In genomic region chr13:73061478-73062275, GRCh38 we compare ENCODE assay signal across 13 cellular contexts. TPM values are rescaled to one million over a fixed set of nuclear protein-coding genes. Genes with fewer than 3 reads are reported as not detected.
DNase-seq lines count a peak whose midpoint lies in the region; FAIRE-seq and TF ChIP-seq lines count a peak whose summit lies in the region.
"Had no signal": no experiment of that assay in that cellular context is flagged by ENCODE, and none has a peak within 500 bp of the region (broad histone marks: within the 10 kb centered on the region; RNA-seq: fewer than 3 reads in every experiment).

No MANE protein-coding gene starts in this region.

- H3K27ac ChIP-seq in keratinocyte (ENCODE audit: control insufficient read depth, insufficient read depth, low read length): peak overlapping the region; percentile 97
- H3K27ac ChIP-seq: parathyroid adenoma had no signal

- H3K4me2 ChIP-seq in keratinocyte (ENCODE audit: control insufficient read depth, extremely low read depth, insufficient read depth, low read depth, low read length) (peak overlapping the region; percentile 83), skeletal muscle satellite cell (ENCODE audit: low read length) (peak overlapping the region; percentile 81)

- peaks cover 89% of the 10 kb centered on the region for H3K79me2 ChIP-seq in keratinocyte (ENCODE audit: control insufficient read depth, insufficient read depth, low read length)
- H3K79me2 ChIP-seq: parathyroid adenoma had no signal

- peaks cover 45% of the 10 kb centered on the region for H3K4me1 ChIP-seq in keratinocyte (ENCODE audit: control insufficient read depth, extremely low read depth, insufficient read depth, low read length)
- H3K4me1 ChIP-seq in skeletal muscle satellite cell (ENCODE audit: control insufficient read depth, insufficient read depth, low read length): peaks cover 26% of the 10 kb centered on the region
- H3K4me1 ChIP-seq: parathyroid adenoma had no signal

- peak overlapping the region; percentile 83 for H3K4me3 ChIP-seq in WI38 (ENCODE audit: low read depth, low read length)
- H3K4me3 ChIP-seq in keratinocyte (ENCODE audit: control insufficient read depth in 2 of 3, extremely low read depth in 1 of 3, insufficient read depth in 2 of 3, low read depth in 1 of 3, low read length in 3 of 3): peak overlapping the region; percentile 71 to 97 (median 94)
- peak overlapping the region; percentile 77 for H3K4me3 ChIP-seq in skeletal muscle satellite cell (ENCODE audit: low read length)
- H3K4me3 ChIP-seq: GM12878 had no signal

- TF ChIP-seq CTCF in WI38 (IDR thresholded peaks at IDR 0.05; ENCODE audit: low read depth, low read length): no peak
- no peak for TF ChIP-seq CTCF in keratinocyte (optimal IDR thresholded peaks at IDR 0.05 in 1 of 3, IDR thresholded peaks at IDR 0.05 in 1 of 3, conservative IDR thresholded peaks at IDR 0.05 in 1 of 3; ENCODE audit: extremely low read depth in 1 of 3, insufficient read depth in 2 of 3, low read length in 3 of 3)

- DNase-seq in GM03348 (ENCODE audit: low spot score): peak; percentile 8
- DNase-seq in keratinocyte (ENCODE audit: low read depth, low spot score): no peak
- no peak for DNase-seq in activated CD4-positive, CD25-positive, alpha-beta regulatory T cell treated with anti-CD3 and anti-CD28 coated beads, Interleukin-2, amount 50 U/mL, for 72 hours
- no peak for DNase-seq in mucosa of gallbladder (ENCODE audit: low spot score)
- no peak for DNase-seq in NCI-H1092 (lab: John Stamatoyannopoulos, UW)
- DNase-seq in OCI-M2 (lab: John Stamatoyannopoulos, UW; ENCODE audit: unreplicated experiment): no peak
- DNase-seq: activated CD4-positive, alpha-beta T cell treated with anti-CD3 and anti-CD28 coated beads, Interleukin-2, amount 10 ng/mL, durations not matched to agents 7 days and 5 days; NCI-H510A had no signal

- no peak overlapping the region for H2AFZ ChIP-seq in keratinocyte (ENCODE audit: control insufficient read depth, low read length)
- H2AFZ ChIP-seq: parathyroid adenoma had no signal

- H3K27me3 ChIP-seq in keratinocyte (ENCODE audit: control insufficient read depth, extremely low read depth, insufficient read depth, low read length): no peaks in the 10 kb centered on the region
- H3K27me3 ChIP-seq in skeletal muscle satellite cell (ENCODE audit: control insufficient read depth, insufficient read depth, low read length): no peaks in the 10 kb centered on the region

- peaks cover 7% of the 10 kb centered on the region for H4K20me1 ChIP-seq in keratinocyte (ENCODE audit: control insufficient read depth, extremely low read depth, insufficient read depth, low read length)

- H3K36me3 ChIP-seq in keratinocyte (ENCODE audit: control insufficient read depth in 2 of 2, extremely low read depth in 1 of 2, insufficient read depth in 2 of 2, low read length in 2 of 2) (peaks cover 8 to 31% of the 10 kb centered on the region in 2 experiments), skeletal muscle satellite cell (ENCODE audit: insufficient read depth, low read length) (peaks cover 41% of the 10 kb centered on the region)

- H3K9me1 ChIP-seq in keratinocyte (ENCODE audit: control insufficient read depth, extremely low read depth, insufficient read depth, low read length): no peaks in the 10 kb centered on the region

- FAIRE-seq in keratinocyte (lab: Jason Lieb, UNC): peak; percentile 83
- FAIRE-seq: D721Med, GM12878 had no signal

- H3K9ac ChIP-seq in keratinocyte (ENCODE audit: control insufficient read depth, extremely low read depth, insufficient read depth, low read length) (peak overlapping the region; percentile 96), skeletal muscle satellite cell (ENCODE audit: low read depth, low read length) (peak overlapping the region; percentile 90)
- H3K9ac ChIP-seq: parathyroid adenoma had no signal

- dilution Hi-C loops in keratinocyte (cut with MboI; ENCODE audit: extremely low pct_ligation_motif_present, low sequenced_read_pairs): no loop called here

- H3K9me3 ChIP-seq in keratinocyte (ENCODE audit: control insufficient read depth, low read depth, low read length) (no peaks in the 10 kb centered on the region), skeletal muscle satellite cell (replicated peaks; ENCODE audit: low read length) (no peaks in the 10 kb centered on the region)

RNA-seq across cellular contexts. Expression of gene KLF5, which starts 2.9 kb away (rescaled TPM):
- 144 to 175 TPM (median 162 TPM) in 3 replicates for polyA plus RNA-seq in keratinocyte
- polyA plus RNA-seq in keratinocyte (2011; ENCODE audit: low read depth): 58.1 TPM
- 85.1 and 128 TPM in 2 replicates for polyA plus RNA-seq in keratinocyte (2011; cell fraction: cytosol; rRNA removed)
- 225 and 256 TPM in 2 replicates for polyA plus RNA-seq in keratinocyte (2011; cell fraction: nucleus; rRNA removed)
- 63.4 and 116 TPM in 2 replicates for polyA plus RNA-seq in keratinocyte (2012; ENCODE audit: low replicate concordance)
- 175 to 368 TPM (median 282 TPM) in 3 replicates for polyA minus RNA-seq in keratinocyte
- 100 TPM for polyA minus RNA-seq in keratinocyte (2011; cell fraction: cytosol; rRNA and poly(A)+ RNA removed)
- 146 and 228 TPM in 2 replicates for polyA minus RNA-seq in keratinocyte (2011; cell fraction: nucleus; rRNA and poly(A)+ RNA removed)
- total RNA-seq in skeletal muscle satellite cell (2012; rRNA removed): 1.3 and 3.7 TPM in 2 replicates
- 164 TPM for total RNA-seq in mucosa of gallbladder
